Comparison of ENCODE assay signal across 16 cellular contexts in the genomic region with DNA sequence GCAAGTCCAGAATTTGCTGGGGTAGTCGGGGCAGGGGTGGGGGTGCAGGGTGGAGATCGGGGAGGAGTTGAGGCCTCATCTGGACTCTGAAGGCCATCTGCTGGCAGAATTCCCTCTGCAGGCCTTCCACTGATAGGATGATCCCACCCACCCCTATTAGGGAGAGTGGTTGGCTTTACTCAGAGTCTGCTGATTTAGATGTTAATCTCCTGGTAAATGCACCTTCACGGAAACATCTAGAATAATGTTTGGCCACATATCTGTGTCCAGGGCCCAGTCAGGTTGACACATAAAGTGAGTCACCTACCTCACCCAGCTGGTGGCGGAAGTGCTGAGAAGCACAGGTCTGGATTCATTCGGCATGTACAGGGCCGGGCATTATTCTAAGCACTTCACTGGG. TPM values are rescaled to one million over a fixed set of nuclear protein-coding genes. Genes with fewer than 3 reads are reported as not detected.
DNase-seq lines count a peak whose midpoint lies in the region; ATAC-seq, FAIRE-seq and TF ChIP-seq lines count a peak whose summit lies in the region.
"Had no signal": no experiment of that assay in that cellular context is flagged by ENCODE, and none has a peak within 500 bp of the region (broad histone marks: within the 10 kb centered on the region; RNA-seq: fewer than 3 reads in every experiment).

No MANE protein-coding gene starts in this region.

- H3K4me1 Mint-ChIP-seq in mesothelial cell of epicardium, result peaks cover 40% of the 10 kb centered on the region
- no peaks in the 10 kb centered on the region for H3K4me1 Mint-ChIP-seq in activated CD8-positive, alpha-beta T cell treated with anti-CD3 and anti-CD28 coated beads, Interleukin-2, amount 10 ng/mL, durations not matched to agents 7 days and 5 days (ENCODE audit: low read depth)

- no peak overlapping the region for H3K4me3 Mint-ChIP-seq in mesothelial cell of epicardium
- no peak overlapping the region for H3K4me3 Mint-ChIP-seq in activated CD8-positive, alpha-beta T cell treated with anti-CD3 and anti-CD28 coated beads, Interleukin-2, amount 10 ng/mL, durations not matched to agents 7 days and 5 days
- H3K4me3 Mint-ChIP-seq: T-helper 2 cell treated with Interferon-gamma antibody and Interleukin-4, amounts not matched to agents 5 μg/mL and 100 μg/mL, for 36 hours had no signal

- peak; percentile 56 to 77; a peak in 5 of 6 replicates for ATAC-seq in A549
- ATAC-seq in activated CD8-positive, alpha-beta T cell treated with anti-CD3 and anti-CD28 coated beads, Interleukin-2, amount 10 ng/mL, durations not matched to agents 7 days and 5 days, result no peak
- ATAC-seq: left ventricle myocardium superior, Panc1 had no signal

- H3K36me3 ChIP-seq in ascending aorta, result no peaks in the 10 kb centered on the region
- H3K36me3 ChIP-seq: neutrophil, tibial artery had no signal

- intact Hi-C loops in ascending aorta (cut with DNase I), result no loop called here

- no peak for TF ChIP-seq CTCF in A549 (IDR thresholded peaks at IDR 0.05)
- TF ChIP-seq CTCF in RWPE1 (conservative IDR thresholded peaks at IDR 0.05; ENCODE audit: low read depth), result no peak
- no peak for TF ChIP-seq CTCF in mesothelial cell of epicardium (IDR thresholded peaks at IDR 0.05; ENCODE audit: unreplicated experiment)
- no peak for TF ChIP-seq CTCF in ascending aorta (IDR thresholded peaks at IDR 0.05)

- H3K27ac ChIP-seq in A549 (peak overlapping the region in 1 of 2 experiments; percentile 52; a peak in 3 of 6 replicates), RWPE1 (no peak overlapping the region), epithelial cell of prostate (peak overlapping the region; percentile 13), ascending aorta (no peak overlapping the region)
- H3K27ac ChIP-seq: neutrophil, tibial artery had no signal

- no peak for FAIRE-seq in A549 (lab: Jason Lieb, UNC)

- peaks cover 22% of the 10 kb centered on the region for H3K36me3 Mint-ChIP-seq in mesothelial cell of epicardium
- H3K36me3 Mint-ChIP-seq in activated CD8-positive, alpha-beta T cell treated with anti-CD3 and anti-CD28 coated beads, Interleukin-2, amount 10 ng/mL, durations not matched to agents 7 days and 5 days (ENCODE audit: low read depth), result no peaks in the 10 kb centered on the region

- WGBS in A549 (ENCODE audit: missing lambda C conversion rate), result 74% methylated on average over 6 of the region's 6 CpGs

- H3K27ac Mint-ChIP-seq in mesothelial cell of epicardium, result peak overlapping the region; percentile 30
- H3K27ac Mint-ChIP-seq in activated CD8-positive, alpha-beta T cell treated with anti-CD3 and anti-CD28 coated beads, Interleukin-2, amount 10 ng/mL, durations not matched to agents 7 days and 5 days, result no peak overlapping the region
- H3K27ac Mint-ChIP-seq: T-helper 2 cell treated with Interferon-gamma antibody and Interleukin-4, amounts not matched to agents 5 μg/mL and 100 μg/mL, for 36 hours had no signal

- TF ChIP-seq RAD21 in A549 (conservative IDR thresholded peaks at IDR 0.05 in 1 of 2, IDR thresholded peaks at IDR 0.05 in 1 of 2), result no peak; a peak in 1 of 5 replicates

- H3K27me3 Mint-ChIP-seq in mesothelial cell of epicardium (ENCODE audit: low read depth), result no peaks in the 10 kb centered on the region
- peaks cover 4% of the 10 kb centered on the region for H3K27me3 Mint-ChIP-seq in activated CD8-positive, alpha-beta T cell treated with anti-CD3 and anti-CD28 coated beads, Interleukin-2, amount 10 ng/mL, durations not matched to agents 7 days and 5 days (ENCODE audit: low read depth)

- H3K4me3 ChIP-seq in A549 (no peak overlapping the region), ascending aorta (no peak overlapping the region)
- H3K4me3 ChIP-seq: tibial artery had no signal

- POLR2A ChIA-PET in A549 (lab: Yijun Ruan, JAX), result no interaction called here
- POLR2A ChIA-PET in RWPE1 (lab: Yijun Ruan, JAX; ENCODE audit: low non-redundant PET), result no interaction called here
- POLR2A ChIA-PET in activated CD8-positive, alpha-beta T cell treated with anti-CD3 and anti-CD28 coated beads, Interleukin-2, amount 10 ng/mL, durations not matched to agents 7 days and 5 days (lab: Charles Lee), result no interaction called here

- TF ChIP-seq POLR2A in A549 (IDR thresholded peaks at IDR 0.05; ENCODE audit: low read length), result no peak

- TF ChIP-seq EP300 in A549 (IDR thresholded peaks at IDR 0.05), result no peak

- DNase-seq in A549 (ENCODE audit: low read depth in 1 of 2, low spot score in 1 of 2) (peak in 1 of 2 experiments; percentile 21), RWPE1 (ENCODE audit: low spot score) (peak; percentile 14), epithelial cell of prostate (ENCODE audit: low read depth, low spot score) (peak; percentile 20), mesothelial cell of epicardium (ENCODE audit: low spot score in 2 of 2, unreplicated experiment in 2 of 2) (peak in 1 of 2 experiments; percentile 21), HK-2 (ENCODE audit: unreplicated experiment) (no peak), ascending aorta (ENCODE audit: low spot score in 2 of 2) (no peak), retina (no peak)
- no peak for DNase-seq in activated CD8-positive, alpha-beta T cell treated with anti-CD3 and anti-CD28 coated beads, Interleukin-2, amount 10 ng/mL, durations not matched to agents 7 days and 5 days
- DNase-seq: COR-L47, head of caudate nucleus, left ventricle myocardium superior, NCI-H446, tibial artery had no signal

- H3K9me3 ChIP-seq in A549 (no peaks in the 10 kb centered on the region), ascending aorta (no peaks in the 10 kb centered on the region)
- H3K9me3 ChIP-seq: neutrophil, tibial artery had no signal

- no peaks in the 10 kb centered on the region for H3K27me3 ChIP-seq in ascending aorta
- H3K27me3 ChIP-seq: neutrophil, tibial artery had no signal

- no peak overlapping the region for H3K4me2 ChIP-seq in A549

- H3K4me1 ChIP-seq in A549, result peaks cover 36% of the 10 kb centered on the region
- no peaks in the 10 kb centered on the region for H3K4me1 ChIP-seq in ascending aorta
- H3K4me1 ChIP-seq: tibial artery had no signal

- peaks cover 7% of the 10 kb centered on the region for H3K9me3 Mint-ChIP-seq in mesothelial cell of epicardium
- H3K9me3 Mint-ChIP-seq in activated CD8-positive, alpha-beta T cell treated with anti-CD3 and anti-CD28 coated beads, Interleukin-2, amount 10 ng/mL, durations not matched to agents 7 days and 5 days (ENCODE audit: insufficient read depth), result no peaks in the 10 kb centered on the region
- H3K9me3 Mint-ChIP-seq: T-helper 2 cell treated with Interferon-gamma antibody and Interleukin-4, amounts not matched to agents 5 μg/mL and 100 μg/mL, for 36 hours had no signal

- CTCF ChIA-PET in A549 (lab: Yijun Ruan, JAX), result interaction anchor here (1.0 kb wide), 1 partner anchor 26 kb away, joined by 3 read pairs; no protein-coding TSS in a partner anchor
- CTCF ChIA-PET in RWPE1 (lab: Yijun Ruan, JAX), result no interaction called here
- CTCF ChIA-PET in activated CD8-positive, alpha-beta T cell treated with anti-CD3 and anti-CD28 coated beads, Interleukin-2, amount 10 ng/mL, durations not matched to agents 7 days and 5 days (lab: Charles Lee), result no interaction called here

TF ChIP-seq in A549, 52 proteins besides CTCF, POLR2A, EP300 and RAD21:
- TF ChIP-seq MYC (IDR thresholded peaks at IDR 0.05; ENCODE audit: borderline replicate concordance, low read length) (no peak), FOSL2 (IDR thresholded peaks at IDR 0.05) (no peak), FOSL2 (CRISPR knock-in tag; IDR thresholded peaks at IDR 0.05) (0 out of 2 replicates have a peak, but pooled peaks have one; percentile 22)
TF ChIP-seq in A549: peak in this region for 1.

RNA-seq across cellular contexts. Expression of a gene that starts 50.0 kb away (rescaled TPM):
- polyA plus RNA-seq in A549 (2011; rRNA removed) (67.2 and 68.5 TPM in 2 replicates), A549 (2017; fragmentation: RNase III; extraction: RNeasy Plus Mini Kit Qiagen cat#74134 plus additional on column Dnase treatment) (46.1 to 57.0 TPM (median 55.2 TPM) in 3 replicates)
- 26.3 and 30.4 TPM in 2 replicates for polyA plus RNA-seq in A549 (2012; cell fraction: cytosol; rRNA removed)
- 53.4 and 54.0 TPM in 2 replicates for polyA plus RNA-seq in A549 (2012; cell fraction: nucleus; rRNA removed)
- 145 and 155 TPM in 2 replicates for polyA minus RNA-seq in A549 (2011; rRNA and poly(A)+ RNA removed)
- total RNA-seq in mesothelial cell of epicardium (239 to 246 TPM (median 240 TPM) in 3 replicates), ascending aorta (17.8 TPM)
- under 1 TPM; 0.29 to 0.47 TPM for total RNA-seq in activated CD8-positive, alpha-beta T cell treated with anti-CD3 and anti-CD28 coated beads, Interleukin-2, amount 10 ng/mL, durations not matched to agents 7 days and 5 days

Comparison
In these comparisons a context has a peak if more than half of its experiments do, and no peak if none do; other contexts are left out.
1. DNase-seq: peak in RWPE1 (single experiment) and epithelial cell of prostate (single experiment); none in HK-2 (single experiment), ascending aorta (0 of 2), retina (single experiment) and activated CD8-positive, alpha-beta T cell treated with anti-CD3 and anti-CD28 coated beads, Interleukin-2, amount 10 ng/mL, durations not matched to agents 7 days and 5 days (single experiment).
2. RNA of a gene that starts 50.0 kb away (total RNA-seq): 239 to 246 TPM in mesothelial cell of epicardium; 17.8 TPM in ascending aorta (single experiment) and 0.29 to 0.47 TPM in activated CD8-positive, alpha-beta T cell treated with anti-CD3 and anti-CD28 coated beads, Interleukin-2, amount 10 ng/mL, durations not matched to agents 7 days and 5 days; every median in the first group is over 10 times any median in the second.